17 cellular contexts compared by ENCODE assay signal in genomic region chr1:22139817-22140216, GRCh38. TPM values are rescaled to one million over a fixed set of nuclear protein-coding genes. Genes with fewer than 3 reads are reported as not detected.
DNase-seq lines count a peak whose midpoint lies in the region; ATAC-seq and TF ChIP-seq lines count a peak whose summit lies in the region.
"Had no signal": no experiment of that assay in that cellular context is flagged by ENCODE, and none has a peak within 500 bp of the region (broad histone marks: within the 10 kb centered on the region; RNA-seq: fewer than 3 reads in every experiment).

No MANE protein-coding gene starts in this region.

- no peak overlapping the region for H3K18ac ChIP-seq in mesendoderm (ENCODE audit: low read length)

- CTCF ChIA-PET in activated CD4-positive, alpha-beta memory T cell treated with anti-CD3 and anti-CD28 coated beads for 36 hours (lab: Charles Lee), result interaction anchor here (0.6 to 0.9 kb wide), 3 partner anchors 9 to 135 kb away, joined by 3 to 4 read pairs (median 3); no protein-coding TSS in a partner anchor

- no peak overlapping the region for H2AK5ac ChIP-seq in mesendoderm (ENCODE audit: low read length)

- H3K4me1 ChIP-seq in OCI-LY3 (ENCODE audit: low read length), result peaks cover 80% of the 10 kb centered on the region
- peaks cover 6% of the 10 kb centered on the region for H3K4me1 ChIP-seq in mesendoderm (ENCODE audit: control insufficient read depth, low read depth, low read length)

- H3K4ac ChIP-seq in mesendoderm (ENCODE audit: low read depth, low read length), result no peak overlapping the region

- H4K5ac ChIP-seq in mesendoderm (ENCODE audit: low read length), result no peak overlapping the region

- no peak overlapping the region for H3K23ac ChIP-seq in mesendoderm (ENCODE audit: low read length)

- H3K4me2 ChIP-seq in OCI-LY3 (ENCODE audit: low read length) (peak overlapping the region; percentile 84), mesendoderm (ENCODE audit: low read length) (no peak overlapping the region)
- H3K4me2 ChIP-seq: SK-N-SH had no signal

- H3K4me3 ChIP-seq in OCI-LY3 (ENCODE audit: low read length) (peak overlapping the region; percentile 96; the same call in 1 of the 2 replicates), mesendoderm (ENCODE audit: low read length) (no peak overlapping the region)

- no peak for ATAC-seq in HG02678 (IDR thresholded peaks at IDR 0.05; ENCODE audit: unreplicated experiment)
- ATAC-seq: HCT116 had no signal

- peaks cover 30% of the 10 kb centered on the region for H3K27me3 Mint-ChIP-seq in activated CD4-positive, alpha-beta memory T cell treated with anti-CD3 and anti-CD28 coated beads for 36 hours

- TF ChIP-seq CTCF in OCI-LY3 (IDR thresholded peaks at IDR 0.05; ENCODE audit: low read depth, low read length), result no peak

- no CpG with 5 or more reads among the region's 12 CpGs for WGBS in mesendoderm (ENCODE audit: extremely low coverage, insufficient coverage, low lambda C conversion rate)

- H3K56ac ChIP-seq in mesendoderm (ENCODE audit: low read length), result no peak overlapping the region

- H2BK5ac ChIP-seq in mesendoderm (ENCODE audit: low read length), result no peak overlapping the region

- H3K36me3 ChIP-seq in OCI-LY3 (replicated peaks; ENCODE audit: low read depth, low read length) (peaks cover 56% of the 10 kb centered on the region), mesendoderm (ENCODE audit: control insufficient read depth, insufficient read depth, low read length) (no peaks in the 10 kb centered on the region)

- H3K4me3 Mint-ChIP-seq in activated CD4-positive, alpha-beta memory T cell treated with anti-CD3 and anti-CD28 coated beads for 36 hours, result no peak overlapping the region

- H3K36me3 Mint-ChIP-seq in activated CD4-positive, alpha-beta memory T cell treated with anti-CD3 and anti-CD28 coated beads for 36 hours, result no peaks in the 10 kb centered on the region

- H3K27ac Mint-ChIP-seq in activated CD4-positive, alpha-beta memory T cell treated with anti-CD3 and anti-CD28 coated beads for 36 hours, result no peak overlapping the region

- H3K79me2 ChIP-seq in OCI-LY3 (ENCODE audit: low read length) (peaks cover 62% of the 10 kb centered on the region), mesendoderm (ENCODE audit: control insufficient read depth, insufficient read depth, low read length) (no peaks in the 10 kb centered on the region)

- DNase-seq in DMS153 (lab: John Stamatoyannopoulos, UW), result peak; percentile 9
- DNase-seq in DMS153 treated with DMSO at 0.1 percent for 48 hours (lab: John Stamatoyannopoulos, UW; ENCODE audit: unreplicated experiment), result no peak
- DNase-seq in DMS53 treated with DMSO at 0.1 percent for 48 hours (lab: John Stamatoyannopoulos, UW; ENCODE audit: unreplicated experiment), result peak; percentile 51
- peak; percentile 47 for DNase-seq in mesendoderm
- DNase-seq in RKO (ENCODE audit: low spot score), result no peak
- no peak for DNase-seq in activated CD4-positive, alpha-beta memory T cell treated with anti-CD3 and anti-CD28 coated beads for 36 hours
- DNase-seq: 8988T, C1 segment of cervical spinal cord, DND-41, GDM1, KG1, NCI-H2029 treated with DMSO at 0.1 percent for 48 hours, T-helper 1 cell had no signal

- H3K79me1 ChIP-seq in mesendoderm (ENCODE audit: low read length), result no peaks in the 10 kb centered on the region

- no peak overlapping the region for H3K9ac ChIP-seq in OCI-LY3 (ENCODE audit: low read length)
- no peak overlapping the region for H3K9ac ChIP-seq in mesendoderm (ENCODE audit: low read length)
- H3K9ac ChIP-seq: SK-N-SH had no signal

- no peak overlapping the region for H3K27ac ChIP-seq in OCI-LY3 (ENCODE audit: low read length)
- no peak overlapping the region for H3K27ac ChIP-seq in mesendoderm (ENCODE audit: low read depth, low read length)

- no peak overlapping the region for H2BK120ac ChIP-seq in mesendoderm (ENCODE audit: low read depth, low read length)

- no peak overlapping the region for H4K8ac ChIP-seq in mesendoderm (ENCODE audit: low read depth, low read length)

- no peaks in the 10 kb centered on the region for H3K9me3 Mint-ChIP-seq in activated CD4-positive, alpha-beta memory T cell treated with anti-CD3 and anti-CD28 coated beads for 36 hours

- peaks cover 6% of the 10 kb centered on the region for H3K4me1 Mint-ChIP-seq in activated CD4-positive, alpha-beta memory T cell treated with anti-CD3 and anti-CD28 coated beads for 36 hours (ENCODE audit: low read depth)

- H3K27me3 ChIP-seq in OCI-LY3 (ENCODE audit: low read depth, low read length) (no peaks in the 10 kb centered on the region), mesendoderm (ENCODE audit: insufficient read depth, low read length, poor library complexity) (no peaks in the 10 kb centered on the region)

- no peak overlapping the region for H2AFZ ChIP-seq in OCI-LY3 (ENCODE audit: low read depth, low read length)

- no peaks in the 10 kb centered on the region for H3K9me3 ChIP-seq in OCI-LY3 (ENCODE audit: insufficient read depth, low read length)
- H3K9me3 ChIP-seq: SK-N-SH had no signal

- intact Hi-C loops in activated CD4-positive, alpha-beta memory T cell treated with anti-CD3 and anti-CD28 coated beads for 36 hours (cut with micrococcal nuclease), result no loop called here

- H4K20me1 ChIP-seq in OCI-LY3 (ENCODE audit: insufficient read depth, low read length), result peaks cover 58% of the 10 kb centered on the region

- POLR2A ChIA-PET in activated CD4-positive, alpha-beta memory T cell treated with anti-CD3 and anti-CD28 coated beads for 36 hours (lab: Charles Lee), result no interaction called here

- no peak overlapping the region for H2BK15ac ChIP-seq in mesendoderm (replicated peaks; ENCODE audit: low read depth)

RNA-seq across cellular contexts. Expression of gene WNT4, which starts 3.1 kb away (rescaled TPM):
- polyA plus RNA-seq in mesendoderm (2013, experiment 1 of 2), result 0.08 TPM
- 0.10 TPM for polyA plus RNA-seq in mesendoderm (2013, experiment 2 of 2)
- not detected for total RNA-seq in activated CD4-positive, alpha-beta memory T cell treated with anti-CD3 and anti-CD28 coated beads for 36 hours

Comparison
In these comparisons a context has a peak if more than half of its experiments do, and no peak if none do; other contexts are left out.
1. DNase-seq: peak in DMS153 (single experiment), DMS53 treated with DMSO at 0.1 percent for 48 hours (single experiment) and mesendoderm (single experiment); none in DMS153 treated with DMSO at 0.1 percent for 48 hours (single experiment), RKO (single experiment) and activated CD4-positive, alpha-beta memory T cell treated with anti-CD3 and anti-CD28 coated beads for 36 hours (single experiment).